In genomic region chr17:9158545-9159452, GRCh38 we compare ENCODE assay signal across 20 cellular contexts.
DNase-seq lines count a peak whose midpoint lies in the region; FAIRE-seq and TF ChIP-seq lines count a peak whose summit lies in the region.
"Had no signal": no experiment of that assay in that cellular context is flagged by ENCODE, and none has a peak within 500 bp of the region (broad histone marks: within the 10 kb centered on the region; RNA-seq: fewer than 3 reads in every experiment).

No MANE protein-coding gene starts in this region.

- H3K4me3 Mint-ChIP-seq in immature natural killer cell: no peak overlapping the region
- H3K4me3 Mint-ChIP-seq: CD4-positive, alpha-beta T cell had no signal

- H4K20me1 ChIP-seq in osteoblast (ENCODE audit: insufficient read depth, low read length) (no peaks in the 10 kb centered on the region), SK-N-SH (ENCODE audit: insufficient read depth) (no peaks in the 10 kb centered on the region)

- H3K4me3 ChIP-seq in HEK293 (ENCODE audit: low read depth, low read length) (no peak overlapping the region), bronchial epithelial cell (ENCODE audit: low read depth, low read length) (no peak overlapping the region), foreskin fibroblast (ENCODE audit: low read depth in 1 of 2, low read length in 2 of 2) (no peak overlapping the region), osteoblast (ENCODE audit: insufficient read depth, low read length) (no peak overlapping the region), SK-N-SH (ENCODE audit: low read depth in 2 of 2, low read length in 1 of 2) (no peak overlapping the region), testis (no peak overlapping the region)
- H3K4me3 ChIP-seq: HAP-1, K562 had no signal

- no peak overlapping the region for H3K27ac Mint-ChIP-seq in immature natural killer cell
- H3K27ac Mint-ChIP-seq: CD4-positive, alpha-beta T cell had no signal

- H3K27me3 ChIP-seq in bronchial epithelial cell (ENCODE audit: control insufficient read depth, insufficient read depth, low read length) (peaks cover 6% of the 10 kb centered on the region), osteoblast (ENCODE audit: insufficient read depth, low read length) (no peaks in the 10 kb centered on the region), SK-N-SH (ENCODE audit: insufficient read depth) (no peaks in the 10 kb centered on the region; the same call in 1 of the 2 replicates), testis (no peaks in the 10 kb centered on the region)
- H3K27me3 ChIP-seq: BE2C had no signal

- no peak overlapping the region for H3K27ac ChIP-seq in HEK293 (ENCODE audit: extremely low read depth, low read depth, low read length)
- H3K27ac ChIP-seq in osteoblast (ENCODE audit: low read depth, low read length): no peak overlapping the region
- H3K27ac ChIP-seq in SK-N-SH (ENCODE audit: low read depth in 2 of 2, low read length in 1 of 2): no peak overlapping the region
- no peak overlapping the region for H3K27ac ChIP-seq in testis

- no peak overlapping the region for H2AFZ ChIP-seq in osteoblast (ENCODE audit: low read length)
- H2AFZ ChIP-seq in SK-N-SH (ENCODE audit: low read depth): no peak overlapping the region

- no peaks in the 10 kb centered on the region for H3K9me2 ChIP-seq in SK-N-SH

- 23% methylated on average over 6 of the region's 6 CpGs for WGBS in SK-N-SH (ENCODE audit: low lambda C conversion rate)
- WGBS in testis, 2 donors: 86 to 89% methylated on average over 5 to 6 of the region's 6 CpGs

- no peaks in the 10 kb centered on the region for H3K9me3 Mint-ChIP-seq in immature natural killer cell
- H3K9me3 Mint-ChIP-seq: CD4-positive, alpha-beta T cell had no signal

- no peaks in the 10 kb centered on the region for H3K9me3 ChIP-seq in HEK293 (ENCODE audit: control insufficient read depth, insufficient read depth, low read depth, low read length)
- H3K9me3 ChIP-seq in osteoblast (ENCODE audit: low read depth, low read length): no peaks in the 10 kb centered on the region
- no peaks in the 10 kb centered on the region for H3K9me3 ChIP-seq in SK-N-SH
- no peaks in the 10 kb centered on the region for H3K9me3 ChIP-seq in testis
- H3K9me3 ChIP-seq: BE2C, Caco-2, HAP-1 had no signal

- TF ChIP-seq CTCF in HEK293 (tag by site-specific recombination; IDR thresholded peaks at IDR 0.05): no peak
- no peak for TF ChIP-seq CTCF in bronchial epithelial cell (IDR thresholded peaks at IDR 0.05; ENCODE audit: insufficient read depth, low read length, severe bottlenecking)
- no peak for TF ChIP-seq CTCF in foreskin fibroblast (IDR thresholded peaks at IDR 0.05; ENCODE audit: low read depth, low read length)
- TF ChIP-seq CTCF in osteoblast (IDR thresholded peaks at IDR 0.05; ENCODE audit: extremely low read depth, low read depth, low read length): no peak
- TF ChIP-seq CTCF in SK-N-SH (IDR thresholded peaks at IDR 0.05): no peak
- no peak for TF ChIP-seq CTCF in testis (IDR thresholded peaks at IDR 0.05)

- H3K9ac ChIP-seq in SK-N-SH: no peak overlapping the region

- H3K79me2 ChIP-seq in osteoblast (ENCODE audit: insufficient read depth, low read length) (no peaks in the 10 kb centered on the region), SK-N-SH (ENCODE audit: insufficient read depth) (no peaks in the 10 kb centered on the region)

- peak; percentile 33 for DNase-seq in bronchial epithelial cell (ENCODE audit: low read depth)
- peak; percentile 10 to 23 for DNase-seq in foreskin fibroblast
- DNase-seq in osteoblast (ENCODE audit: insufficient read length, low spot score, missing footprints): peak; percentile 15
- DNase-seq in SK-N-SH: no peak
- no peak for DNase-seq in testis
- no peak for DNase-seq in NCI-H748 treated with DMSO at 0.1 percent for 48 hours (lab: John Stamatoyannopoulos, UW)
- no peak for DNase-seq in immature natural killer cell
- DNase-seq: BE2C; Caco-2; CD4-positive, alpha-beta T cell; MV-4-11; NCI-H1694 treated with DMSO at 0.1 percent for 48 hours; NK-92 treated with Interleukin-12 subunit alpha and Interleukin-12 subunit beta, amount 100 ng/mL, for 24 hours; Right ventricle myocardium superior had no signal

- POLR2A ChIA-PET in HEK293 (lab: Yijun Ruan, JAX) (no interaction called here), SK-N-SH (lab: Yijun Ruan, JAX) (interaction anchor here (1.0 kb wide), 1 partner anchor 31 kb away, joined by 5 read pairs; no protein-coding TSS in a partner anchor)

- H3K4me2 ChIP-seq in osteoblast (ENCODE audit: insufficient read depth, low read length) (no peak overlapping the region), SK-N-SH (no peak overlapping the region)

- CTCF ChIA-PET in HEK293 (lab: Yijun Ruan, JAX) (interaction anchor here (1.4 kb wide), 1 partner anchor 20 kb away, joined by 5 read pairs; no protein-coding TSS in a partner anchor), SK-N-SH (lab: Yijun Ruan, JAX) (interaction anchor here (0.7 kb wide), 1 partner anchor 1511 kb away, joined by 3 read pairs; no protein-coding TSS in a partner anchor)

- no peaks in the 10 kb centered on the region for H3F3A ChIP-seq in SK-N-SH (replicated peaks; ENCODE audit: insufficient read depth)

- intact Hi-C loops in testis (cut with DNase I; ENCODE audit: low total_unique reads): no loop called here

- no peak for FAIRE-seq in bronchial epithelial cell (lab: Jason Lieb, UNC)
- FAIRE-seq: A204.1, G401.6, K562, RCC 7860 had no signal

- no peaks in the 10 kb centered on the region for H3K36me3 Mint-ChIP-seq in immature natural killer cell

- peaks cover 0 to 7% (median 4%) of the 10 kb centered on the region in 3 donors for H3K27me3 Mint-ChIP-seq in immature natural killer cell (ENCODE audit: low read depth in 3 of 3)
- H3K27me3 Mint-ChIP-seq: CD4-positive, alpha-beta T cell had no signal

- H3K4me1 ChIP-seq in HEK293 (ENCODE audit: control insufficient read depth, insufficient read depth, low read length) (no peaks in the 10 kb centered on the region), osteoblast (ENCODE audit: insufficient read depth, low read length) (peaks cover 4% of the 10 kb centered on the region), SK-N-SH (ENCODE audit: control insufficient read depth in 1 of 2, insufficient read depth in 2 of 2, low read depth in 1 of 2, low read length in 1 of 2) (no peaks in the 10 kb centered on the region), testis (no peaks in the 10 kb centered on the region)
- H3K4me1 ChIP-seq: BE2C, Caco-2, HAP-1 had no signal

- no peak for TF ChIP-seq RAD21 in SK-N-SH (IDR thresholded peaks at IDR 0.05; ENCODE audit: low read length)

- no peaks in the 10 kb centered on the region for H3K4me1 Mint-ChIP-seq in immature natural killer cell

- H3K36me3 ChIP-seq in HEK293 (ENCODE audit: control insufficient read depth in 2 of 2, insufficient read depth in 1 of 2, low read length in 2 of 2) (peaks cover 6 to 16% of the 10 kb centered on the region in 2 experiments; a peak in 2 of 3 replicates), bronchial epithelial cell (ENCODE audit: control insufficient read depth, insufficient read depth, low read length) (no peaks in the 10 kb centered on the region), osteoblast (ENCODE audit: insufficient read depth, low read length) (no peaks in the 10 kb centered on the region), SK-N-SH (replicated peaks in 1 of 2; ENCODE audit: control insufficient read depth in 1 of 2, insufficient read depth in 2 of 2, low read length in 1 of 2) (no peaks in the 10 kb centered on the region), testis (ENCODE audit: low read depth, missing control alignments) (no peaks in the 10 kb centered on the region)
- H3K36me3 ChIP-seq: BE2C, HAP-1 had no signal

- TF ChIP-seq EP300 in SK-N-SH (IDR thresholded peaks at IDR 0.05; ENCODE audit: borderline replicate concordance in 1 of 2, low read depth in 1 of 2, low read length in 1 of 2): no peak

- no peak for TF ChIP-seq POLR2A in testis (IDR thresholded peaks at IDR 0.05)

TF ChIP-seq in HEK293, 187 proteins besides CTCF, POLR2A, EP300 and RAD21:
- TF ChIP-seq KLF1 (tag by site-specific recombination; IDR thresholded peaks at IDR 0.05): no peak
- no peak for TF ChIP-seq ZNF558 (tag by site-specific recombination; IDR thresholded peaks at IDR 0.05)
- TF ChIP-seq, protein P1, sequence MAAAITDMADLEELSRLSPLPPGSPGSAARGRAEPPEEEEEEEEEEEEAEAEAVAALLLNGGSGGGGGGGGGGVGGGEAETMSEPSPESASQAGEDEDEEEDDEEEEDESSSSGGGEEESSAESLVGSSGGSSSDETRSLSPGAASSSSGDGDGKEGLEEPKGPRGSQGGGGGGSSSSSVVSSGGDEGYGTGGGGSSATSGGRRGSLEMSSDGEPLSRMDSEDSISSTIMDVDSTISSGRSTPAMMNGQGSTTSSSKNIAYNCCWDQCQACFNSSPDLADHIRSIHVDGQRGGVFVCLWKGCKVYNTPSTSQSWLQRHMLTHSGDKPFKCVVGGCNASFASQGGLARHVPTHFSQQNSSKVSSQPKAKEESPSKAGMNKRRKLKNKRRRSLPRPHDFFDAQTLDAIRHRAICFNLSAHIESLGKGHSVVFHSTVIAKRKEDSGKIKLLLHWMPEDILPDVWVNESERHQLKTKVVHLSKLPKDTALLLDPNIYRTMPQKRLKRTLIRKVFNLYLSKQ (tag by site-specific recombination; IDR thresholded peaks at IDR 0.05; ENCODE audit: borderline replicate concordance): no peak
- peak; percentile 54 for TF ChIP-seq SETDB1 (IDR thresholded peaks at IDR 0.05; ENCODE audit: insufficient read length, low read length)

TF ChIP-seq in SK-N-SH, 30 proteins besides CTCF, POLR2A, EP300 and RAD21:
- no peak for TF ChIP-seq MAX (IDR thresholded peaks at IDR 0.05; ENCODE audit: low read depth)
- no peak for TF ChIP-seq USF1 (IDR thresholded peaks at IDR 0.05; ENCODE audit: borderline replicate concordance, low read depth)
- no peak for TF ChIP-seq GABPA (IDR thresholded peaks at IDR 0.05; ENCODE audit: low read depth)
- no peak for TF ChIP-seq CHD2 (IDR thresholded peaks at IDR 0.05; ENCODE audit: low read length, partially characterized antibody)

Comparison
In these comparisons a context has a peak if more than half of its experiments do, and no peak if none do; other contexts are left out.
1. DNase-seq: peak in bronchial epithelial cell (single experiment), foreskin fibroblast (2 of 2) and osteoblast (single experiment); none in SK-N-SH (single experiment), testis (single experiment), NCI-H748 treated with DMSO at 0.1 percent for 48 hours (single experiment) and immature natural killer cell (0 of 3).